14 cellular contexts compared by ENCODE assay signal in the genomic region with DNA sequence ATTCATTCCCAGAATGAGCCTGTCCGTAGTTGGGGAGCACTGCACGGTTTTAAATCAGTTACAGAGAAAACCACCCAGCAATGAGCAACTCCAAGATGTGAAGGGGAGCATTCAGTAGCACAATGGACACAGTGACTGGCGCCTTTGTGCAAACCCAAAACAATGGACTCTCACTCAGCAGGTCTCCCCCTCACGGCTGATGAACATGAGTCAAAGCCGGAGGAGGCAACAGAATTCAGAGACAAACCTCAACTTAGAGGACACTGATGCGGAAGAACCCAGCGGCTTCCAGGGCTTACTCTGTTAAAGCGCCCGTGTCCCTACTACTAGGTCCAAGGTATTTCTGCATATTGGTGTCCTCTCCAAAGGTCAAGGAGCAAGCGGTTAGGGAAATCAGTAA. TPM values are rescaled to one million over a fixed set of nuclear protein-coding genes. Genes with fewer than 3 reads are reported as not detected.
DNase-seq lines count a peak whose midpoint lies in the region; ATAC-seq and TF ChIP-seq lines count a peak whose summit lies in the region.
"Had no signal": no experiment of that assay in that cellular context is flagged by ENCODE, and none has a peak within 500 bp of the region (broad histone marks: within the 10 kb centered on the region; RNA-seq: fewer than 3 reads in every experiment).

No MANE protein-coding gene starts in this region.

- H3K9me3 ChIP-seq in CD8-positive, alpha-beta memory T cell (ENCODE audit: low read length): no peaks in the 10 kb centered on the region
- no peaks in the 10 kb centered on the region for H3K9me3 ChIP-seq in T-helper 17 cell (ENCODE audit: control insufficient read depth, low read length, poor library complexity, severe bottlenecking)
- no peaks in the 10 kb centered on the region for H3K9me3 ChIP-seq in esophagus muscularis mucosa
- H3K9me3 ChIP-seq in stomach: no peaks in the 10 kb centered on the region

- H3K36me3 ChIP-seq in CD8-positive, alpha-beta memory T cell (ENCODE audit: insufficient read depth, low read length): no peaks in the 10 kb centered on the region
- H3K36me3 ChIP-seq in esophagus muscularis mucosa (peaks cover 0 to 4% (median 0%) of the 10 kb centered on the region in 4 donors), stomach (peaks cover 0 to 8% (median 0%) of the 10 kb centered on the region in 4 donors)

- peak overlapping the region in 5 of 8 donors; percentile 17 to 81 (median 55) for H3K27ac Mint-ChIP-seq in CD8-positive, alpha-beta memory T cell
- H3K27ac Mint-ChIP-seq in T-helper 17 cell: peak overlapping the region; percentile 87
- H3K27ac Mint-ChIP-seq: dendritic cell treated with granulocyte-macrophage colony-stimulating factor and Interleukin-4, amounts not matched to agents 40 ng/mL and 50 ng/mL, for 4 days; nephron had no signal

- H3K4me3 ChIP-seq in CD8-positive, alpha-beta memory T cell (ENCODE audit: low read length): no peak overlapping the region
- H3K4me3 ChIP-seq in esophagus muscularis mucosa (no peak overlapping the region), stomach (no peak overlapping the region)

- no peak for DNase-seq in CD8-positive, alpha-beta memory T cell
- DNase-seq in T-helper 17 cell (no peak), esophagus muscularis mucosa (ENCODE audit: extremely low spot score) (no peak), posterior cingulate gyrus (peak in 9 of 10 donors; percentile 58 to 95 (median 75)), stomach (no peak), GOT3 (lab: John Stamatoyannopoulos, UW) (no peak), AG08396 (ENCODE audit: low spot score) (no peak), A172 (ENCODE audit: low spot score) (no peak)
- DNase-seq: CD4-positive, alpha-beta T cell; NCI-H2171; stimulated activated CD4-positive, alpha-beta T cell treated with anti-CD3 and anti-CD28 coated beads, Interleukin-12 subunit alpha, Interleukin-12 subunit beta, amount 100 ng/mL, for 4 hours; T-cell had no signal

- TF ChIP-seq CTCF in esophagus muscularis mucosa (IDR thresholded peaks at IDR 0.05) (no peak), stomach (IDR thresholded peaks at IDR 0.05) (no peak)

- no peak overlapping the region for H3K27ac ChIP-seq in CD8-positive, alpha-beta memory T cell (ENCODE audit: low read depth, low read length)
- H3K27ac ChIP-seq in esophagus muscularis mucosa (replicated peaks in 1 of 4) (peak overlapping the region in 3 of 4 donors; percentile 79 to 84 (median 79)), stomach (no peak overlapping the region)

- POLR2A ChIA-PET in CD8-positive, alpha-beta memory T cell (lab: Charles Lee): interaction anchor here (0.6 to 2.5 kb wide), 2 partner anchors 11 to 160 kb away, joined by 14 read pairs; no protein-coding TSS in a partner anchor

- peak overlapping the region in 1 of 7 donors; percentile 17 for H3K4me3 Mint-ChIP-seq in CD8-positive, alpha-beta memory T cell
- H3K4me3 Mint-ChIP-seq in T-helper 17 cell: peak overlapping the region; percentile 5
- H3K4me3 Mint-ChIP-seq: CD4-positive, alpha-beta T cell; dendritic cell treated with granulocyte-macrophage colony-stimulating factor and Interleukin-4, amounts not matched to agents 40 ng/mL and 50 ng/mL, for 4 days; nephron had no signal

- H3K9me3 Mint-ChIP-seq in CD8-positive, alpha-beta memory T cell: no peaks in the 10 kb centered on the region
- H3K9me3 Mint-ChIP-seq: CD4-positive, alpha-beta T cell; dendritic cell treated with granulocyte-macrophage colony-stimulating factor and Interleukin-4, amounts not matched to agents 40 ng/mL and 50 ng/mL, for 4 days; nephron; T-cell had no signal

- no peaks in the 10 kb centered on the region for H3K27me3 ChIP-seq in CD8-positive, alpha-beta memory T cell (ENCODE audit: insufficient read depth, low read length, poor library complexity, severe bottlenecking)
- H3K27me3 ChIP-seq in esophagus muscularis mucosa: no peaks in the 10 kb centered on the region
- H3K27me3 ChIP-seq in stomach: no peaks in the 10 kb centered on the region

- intact Hi-C loops in esophagus muscularis mucosa (cut with DNase I) (no loop called here), posterior cingulate gyrus (cut with DNase I) (no loop called here), stomach (cut with DNase I; ENCODE audit: low total_unique reads) (no loop called here)

- no peaks in the 10 kb centered on the region for H3K27me3 Mint-ChIP-seq in CD8-positive, alpha-beta memory T cell
- no peaks in the 10 kb centered on the region for H3K27me3 Mint-ChIP-seq in T-helper 17 cell
- H3K27me3 Mint-ChIP-seq: CD4-positive, alpha-beta T cell; T-cell had no signal

- ATAC-seq in T-helper 17 cell: no peak
- ATAC-seq: T-cell had no signal

- H3K36me3 Mint-ChIP-seq in CD8-positive, alpha-beta memory T cell: peaks cover 0 to 4% (median 0%) of the 10 kb centered on the region in 3 donors
- peaks cover 3% of the 10 kb centered on the region for H3K36me3 Mint-ChIP-seq in T-helper 17 cell (ENCODE audit: low read depth)
- H3K36me3 Mint-ChIP-seq: T-cell had no signal

- WGBS in esophagus muscularis mucosa: 82% methylated on average over 10 of the region's 10 CpGs
- 74 to 84% (median 81%) methylated on average over 10 of the region's 10 CpGs for WGBS in stomach, 5 donors

- CTCF ChIA-PET in CD8-positive, alpha-beta memory T cell (lab: Charles Lee): interaction anchor here (1.4 to 8.0 kb wide), 5 partner anchors 11 to 33 kb away, joined by 3 to 85 read pairs (median 8); partner anchors contain the start of gene PLEKHF1

- TF ChIP-seq POLR2A in esophagus muscularis mucosa (IDR thresholded peaks at IDR 0.05; ENCODE audit: low read depth) (no peak), stomach (IDR thresholded peaks at IDR 0.05) (no peak)

- TF ChIP-seq EP300 in esophagus muscularis mucosa (IDR thresholded peaks at IDR 0.05) (no peak), stomach (IDR thresholded peaks at IDR 0.05) (no peak)

- H3K4me1 ChIP-seq in CD8-positive, alpha-beta memory T cell (ENCODE audit: insufficient read depth, low read length): peaks cover 49% of the 10 kb centered on the region
- peaks cover 46 to 80% (median 63%) of the 10 kb centered on the region in 4 donors for H3K4me1 ChIP-seq in esophagus muscularis mucosa
- H3K4me1 ChIP-seq in stomach: peaks cover 40 to 61% (median 47%) of the 10 kb centered on the region in 4 donors

- H3K4me1 Mint-ChIP-seq in CD8-positive, alpha-beta memory T cell: peaks cover 51 to 61% (median 60%) of the 10 kb centered on the region in 3 donors
- peaks cover 37% of the 10 kb centered on the region for H3K4me1 Mint-ChIP-seq in T-helper 17 cell

RNA-seq across cellular contexts. Expression of gene PLEKHF1, which starts 17.7 kb away (rescaled TPM):
- 10 to 100 TPM; 21.3 to 23.0 TPM for total RNA-seq in CD8-positive, alpha-beta memory T cell
- polyA plus RNA-seq in CD8-positive, alpha-beta memory T cell: 57.7 TPM
- 10 to 100 TPM; 13.5 to 20.7 TPM for total RNA-seq in T-helper 17 cell
- 10 to 100 TPM; 27.4 to 58.6 (median 36.1) TPM for total RNA-seq in esophagus muscularis mucosa
- total RNA-seq in stomach: 10 to 100 TPM in 1 of 5 donors, 1 to 10 TPM in 4; 1.8 to 13.6 (median 6.1) TPM
- 1 to 10 TPM; 5.2 to 8.4 (median 6.7) TPM for polyA plus RNA-seq in stomach
- 8.7 and 9.2 TPM in 2 replicates for total RNA-seq in A172 (2014; rRNA removed; shearing (Covaris generic))

RNA-seq across cellular contexts. Expression of gene C19orf12, which starts 32.1 kb away (rescaled TPM):
- total RNA-seq in CD8-positive, alpha-beta memory T cell: 10 to 100 TPM; 32.3 to 35.3 TPM
- 33.0 TPM for polyA plus RNA-seq in CD8-positive, alpha-beta memory T cell
- 10 to 100 TPM; 16.6 to 18.6 TPM for total RNA-seq in T-helper 17 cell
- 10 to 100 TPM; 27.0 to 52.9 (median 38.9) TPM for total RNA-seq in esophagus muscularis mucosa
- total RNA-seq in stomach: 10 to 100 TPM in 4 of 5 donors, 1 to 10 TPM in 1; 4.6 to 67.2 (median 33.0) TPM
- polyA plus RNA-seq in stomach: 10 to 100 TPM in 2 of 3 donors, 1 to 10 TPM in 1; 9.9 to 15.3 (median 13.7) TPM
- total RNA-seq in A172 (2014; rRNA removed; shearing (Covaris generic)): 35.1 and 44.9 TPM in 2 replicates

Comparison
In these comparisons a context has a peak if more than half of its experiments do, and no peak if none do; other contexts are left out.
1. DNase-seq: peak in posterior cingulate gyrus (9 of 10); none in CD8-positive, alpha-beta memory T cell (0 of 5), T-helper 17 cell (0 of 3), esophagus muscularis mucosa (single experiment), stomach (single experiment), GOT3 (single experiment), AG08396 (single experiment) and A172 (single experiment).
2. H3K27ac ChIP-seq: peak in esophagus muscularis mucosa (3 of 4); none in CD8-positive, alpha-beta memory T cell (single experiment) and stomach (0 of 5).